28 cellular contexts compared by ENCODE assay signal in genomic region chr12:41151789-41152188, GRCh38. TPM values are rescaled to one million over a fixed set of nuclear protein-coding genes. Genes with fewer than 3 reads are reported as not detected.
DNase-seq lines count a peak whose midpoint lies in the region; ATAC-seq and TF ChIP-seq lines count a peak whose summit lies in the region.
"Had no signal": no experiment of that assay in that cellular context is flagged by ENCODE, and none has a peak within 500 bp of the region (broad histone marks: within the 10 kb centered on the region; RNA-seq: fewer than 3 reads in every experiment).

No MANE protein-coding gene starts in this region.

- in situ Hi-C loops in GM23248 (cut with MboI), result no loop called here

- no peaks in the 10 kb centered on the region for H3K9me2 ChIP-seq in GM23248 (ENCODE audit: insufficient read depth)
- H3K9me2 ChIP-seq: SK-N-SH had no signal

- H3K4me3 ChIP-seq in GM23248 (no peak overlapping the region), adipocyte (ENCODE audit: low read length) (no peak overlapping the region)
- H3K4me3 ChIP-seq: cardiac muscle cell, coronary artery, ovary, tibial artery had no signal

- no peaks in the 10 kb centered on the region for H4K20me1 ChIP-seq in GM23248 (ENCODE audit: insufficient read depth)

- no peak overlapping the region for H3K27ac ChIP-seq in GM23248
- no peak overlapping the region for H3K27ac ChIP-seq in foreskin keratinocyte
- H3K27ac ChIP-seq: cardiac muscle cell, coronary artery, ovary, tibial artery had no signal

- peak; percentile 1 for DNase-seq in GM23248
- peak; percentile 14 for DNase-seq in adipocyte (ENCODE audit: low read depth)
- DNase-seq in foreskin keratinocyte, result peak; percentile 76 to 88
- no peak for DNase-seq in omental fat pad (ENCODE audit: low spot score)
- no peak for DNase-seq in NCI-H1417 treated with DMSO at 0.1 percent for 48 hours (lab: John Stamatoyannopoulos, UW)
- no peak for DNase-seq in hypothalamus (lab: John Stamatoyannopoulos, UW)
- DNase-seq in dedifferentiated amniotic fluid mesenchymal stem cell (ENCODE audit: extremely low spot score), result no peak
- DNase-seq: activated CD4-positive, alpha-beta T cell treated with anti-CD3 and anti-CD28 coated beads for 48 hours; activated gamma-delta T cell treated with Interleukin-2 at 50 U/mL for 16 hours; activated T-cell treated with anti-CD3 and anti-CD28 coated beads, Interleukin-2, amount 50 U/mL, for 24 hours; Kasumi-1; naive B cell; NCI-H1092; NCI-H2029; NCI-H69; ovary; right cardiac atrium; SK-N-SH; stimulated activated naive CD8-positive, alpha-beta T cell treated with anti-CD3 and anti-CD28 coated beads, Interleukin-15, Interleukin-2, amounts not matched to agents 100 U/mL and 50 U/mL, for 24 hours; T-helper 2 cell; tibial artery had no signal

- no peaks in the 10 kb centered on the region for H3F3A ChIP-seq in GM23248 (ENCODE audit: insufficient read depth)

- H3K27me3 ChIP-seq in GM23248 (replicated peaks; ENCODE audit: insufficient read depth) (no peaks in the 10 kb centered on the region), adipocyte (replicated peaks; ENCODE audit: control insufficient read depth, insufficient read depth, low read length) (no peaks in the 10 kb centered on the region), foreskin keratinocyte (no peaks in the 10 kb centered on the region)
- H3K27me3 ChIP-seq: cardiac muscle cell, ovary, tibial artery had no signal

- ATAC-seq in foreskin keratinocyte, result peak; percentile 100
- peak; percentile 75 for ATAC-seq in omental fat pad (ENCODE audit: low FRiP score)
- no peak for ATAC-seq in HG03097 (IDR thresholded peaks at IDR 0.05; ENCODE audit: low FRiP score, unreplicated experiment)
- ATAC-seq: left lobe of liver; right cardiac atrium; stimulated activated naive CD8-positive, alpha-beta T cell treated with anti-CD3 and anti-CD28 coated beads, Interleukin-15, Interleukin-2, amounts not matched to agents 100 U/mL and 50 U/mL, for 24 hours had no signal

- H3K79me2 ChIP-seq in GM23248 (ENCODE audit: insufficient read depth), result no peaks in the 10 kb centered on the region

- TF ChIP-seq CTCF in foreskin keratinocyte (conservative IDR thresholded peaks at IDR 0.05) (no peak), omental fat pad (IDR thresholded peaks at IDR 0.05) (no peak)

- H3K9me3 ChIP-seq in GM23248 (ENCODE audit: low read depth) (no peaks in the 10 kb centered on the region), adipocyte (ENCODE audit: control insufficient read depth, low read length) (no peaks in the 10 kb centered on the region)
- H3K9me3 ChIP-seq: ovary, SK-N-SH, tibial artery had no signal

- WGBS in GM23248 (ENCODE audit: low coverage in 1 of 2, low lambda C conversion rate in 2 of 2, missing lambda C conversion rate in 2 of 2), 2 experiments, result 19% methylated on average over 3 of the region's 3 CpGs

- no peaks in the 10 kb centered on the region for H3K36me3 ChIP-seq in GM23248 (ENCODE audit: low read depth)
- H3K36me3 ChIP-seq in adipocyte (ENCODE audit: control insufficient read depth, insufficient read depth, low read length, severe bottlenecking), result no peaks in the 10 kb centered on the region
- H3K36me3 ChIP-seq: cardiac muscle cell, ovary, tibial artery had no signal

- H3K4me1 ChIP-seq in GM23248 (ENCODE audit: insufficient read depth) (no peaks in the 10 kb centered on the region), adipocyte (ENCODE audit: control insufficient read depth, insufficient read depth, low read length) (no peaks in the 10 kb centered on the region), foreskin keratinocyte (no peaks in the 10 kb centered on the region)
- H3K4me1 ChIP-seq: tibial artery had no signal

- H2AFZ ChIP-seq in GM23248, result no peak overlapping the region

- H3K4me2 ChIP-seq in GM23248 (ENCODE audit: unreplicated experiment), result no peak overlapping the region
- H3K4me2 ChIP-seq: SK-N-SH had no signal

- no peak overlapping the region for H3K9ac ChIP-seq in GM23248
- H3K9ac ChIP-seq in adipocyte (ENCODE audit: low read length), result no peak overlapping the region
- H3K9ac ChIP-seq: SK-N-SH had no signal

RNA-seq across cellular contexts. Expression of gene PDZRN4, which starts 36.3 kb away (rescaled TPM):
- total RNA-seq in GM23248 (2014; rRNA removed; shearing (Covaris generic)), result not detected in 2 replicates
- not detected in 2 replicates for polyA plus RNA-seq in GM23248 (2016; fragmentation: Nextera tagmentation; extraction: Ambion mirVana)
- not detected in 2 replicates for total RNA-seq in foreskin keratinocyte
- not detected in 2 replicates for polyA plus RNA-seq in foreskin keratinocyte
- 1 to 10 TPM; 1.0 to 9.7 (median 4.3) TPM for total RNA-seq in omental fat pad
- total RNA-seq: activated CD8-positive, alpha-beta memory T cell treated with anti-CD3 and anti-CD28 coated beads for 36 hours; mesenteric fat pad had no signal
- polyA plus RNA-seq: CD14-positive monocyte had no signal

Comparison
In these comparisons a context has a peak if more than half of its experiments do, and no peak if none do; other contexts are left out.
1. DNase-seq: peak in GM23248 (single experiment), adipocyte (single experiment) and foreskin keratinocyte (2 of 2); none in omental fat pad (single experiment), NCI-H1417 treated with DMSO at 0.1 percent for 48 hours (single experiment), hypothalamus (0 of 51) and dedifferentiated amniotic fluid mesenchymal stem cell (single experiment).